18 cellular contexts compared by ENCODE assay signal in the genomic region with DNA sequence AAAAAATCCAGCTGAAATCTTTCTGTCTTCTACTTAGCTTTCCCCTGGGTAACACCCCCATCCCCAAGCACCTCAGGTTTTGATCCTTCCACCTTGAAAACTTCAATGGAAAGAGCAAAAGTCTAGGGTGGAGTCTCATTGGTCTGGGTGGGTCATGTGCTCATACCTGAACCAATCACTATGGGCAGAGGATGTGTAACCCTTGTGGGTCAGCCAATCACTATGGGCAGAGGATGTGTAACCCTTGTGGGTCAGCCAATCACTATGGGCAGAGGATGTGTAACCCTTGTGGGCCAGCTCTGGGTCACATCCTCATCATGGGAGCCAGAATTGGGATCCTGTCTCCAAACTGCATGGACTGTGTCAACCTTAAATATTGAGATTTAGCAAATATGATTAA. TPM values are rescaled to one million over a fixed set of nuclear protein-coding genes. Genes with fewer than 3 reads are reported as not detected.
DNase-seq lines count a peak whose midpoint lies in the region; ATAC-seq, FAIRE-seq and TF ChIP-seq lines count a peak whose summit lies in the region.
"Had no signal": no experiment of that assay in that cellular context is flagged by ENCODE, and none has a peak within 500 bp of the region (broad histone marks: within the 10 kb centered on the region; RNA-seq: fewer than 3 reads in every experiment).

No MANE protein-coding gene starts in this region.

- no peak overlapping the region for H3K4me2 ChIP-seq in A549
- no peak overlapping the region for H3K4me2 ChIP-seq in mesenchymal stem cell (ENCODE audit: low read length, poor library complexity, severe bottlenecking)
- H3K4me2 ChIP-seq in smooth muscle cell: no peak overlapping the region
- H3K4me2 ChIP-seq: neural progenitor cell had no signal

- TF ChIP-seq EP300 in A549 (IDR thresholded peaks at IDR 0.05): no peak

- POLR2A ChIA-PET in A549 (lab: Yijun Ruan, JAX): interaction anchor here (0.6 kb wide), 1 partner anchor 9 kb away, joined by 3 read pairs; no protein-coding TSS in a partner anchor

- H3K9me3 ChIP-seq in A549 (no peaks in the 10 kb centered on the region), T-helper 17 cell (ENCODE audit: control insufficient read depth, low read length, poor library complexity, severe bottlenecking) (no peaks in the 10 kb centered on the region), mesenchymal stem cell (ENCODE audit: control insufficient read depth, low read length) (no peaks in the 10 kb centered on the region), smooth muscle cell (replicated peaks; ENCODE audit: low read depth) (no peaks in the 10 kb centered on the region)
- H3K9me3 ChIP-seq: esophagus muscularis mucosa had no signal

- H3K9ac ChIP-seq in mesenchymal stem cell (ENCODE audit: low read length) (no peak overlapping the region), smooth muscle cell (ENCODE audit: low read depth) (no peak overlapping the region)
- H3K9ac ChIP-seq: neural progenitor cell had no signal

- no peaks in the 10 kb centered on the region for H3K79me2 ChIP-seq in smooth muscle cell (ENCODE audit: low read depth)

- no peaks in the 10 kb centered on the region for H3F3A ChIP-seq in smooth muscle cell (ENCODE audit: low read depth)

- no peaks in the 10 kb centered on the region for H3K27me3 ChIP-seq in mesenchymal stem cell (ENCODE audit: control insufficient read depth in 1 of 2, insufficient read depth in 1 of 2, low read length in 2 of 2)
- H3K27me3 ChIP-seq in smooth muscle cell (ENCODE audit: low read depth): no peaks in the 10 kb centered on the region
- H3K27me3 ChIP-seq: esophagus muscularis mucosa, neural progenitor cell had no signal

- H2BK15ac ChIP-seq in mesenchymal stem cell (ENCODE audit: low read depth, poor library complexity, severe bottlenecking): no peak overlapping the region

- no peaks in the 10 kb centered on the region for H3K9me3 Mint-ChIP-seq in natural killer cell treated with Interleukin-12 subunit alpha and Interleukin-12 subunit beta and Interleukin-15 and Interleukin-18, amount 100 ng/mL, for 72 hours
- H3K9me3 Mint-ChIP-seq: central memory CD8-positive, alpha-beta T cell; neural progenitor cell had no signal

- no peak for DNase-seq in A549 (ENCODE audit: low read depth in 1 of 2, low spot score in 1 of 2)
- peak; percentile 31 for DNase-seq in GM12865 (ENCODE audit: low read depth)
- DNase-seq in T-helper 17 cell: no peak
- DNase-seq in natural killer cell treated with Interleukin-12 subunit alpha and Interleukin-12 subunit beta and Interleukin-15 and Interleukin-18, amount 100 ng/mL, for 72 hours (ENCODE audit: low spot score): no peak
- DNase-seq in mesenchymal stem cell: no peak
- DNase-seq in DMS79 treated with DMSO at 0.1 percent for 48 hours (lab: John Stamatoyannopoulos, UW): no peak
- no peak for DNase-seq in smooth muscle cell (lab: John Stamatoyannopoulos, UW; ENCODE audit: unreplicated experiment)
- DNase-seq: aorta; left cardiac atrium; NCI-H1436 treated with DMSO at 0.1 percent for 48 hours; NCI-H774; small intestine; stimulated activated CD4-positive, alpha-beta T cell treated with anti-CD3 and anti-CD28 coated beads, Interleukin-4, amount 100 ng/mL, for 1 hour; T-helper 2 cell had no signal

- no peak overlapping the region for H3K27ac ChIP-seq in A549
- H3K27ac ChIP-seq in mesenchymal stem cell (ENCODE audit: low read length, poor library complexity, severe bottlenecking): no peak overlapping the region
- no peak overlapping the region for H3K27ac ChIP-seq in smooth muscle cell (ENCODE audit: low read depth)
- H3K27ac ChIP-seq: esophagus muscularis mucosa, neural progenitor cell had no signal

- H3K14ac ChIP-seq in mesenchymal stem cell (ENCODE audit: low read length in 2 of 2): no peak overlapping the region

- H4K20me1 ChIP-seq in smooth muscle cell (ENCODE audit: low read depth): no peaks in the 10 kb centered on the region

- H2AK5ac ChIP-seq in mesenchymal stem cell (ENCODE audit: low read length, severe bottlenecking): no peak overlapping the region

- H3K4me3 Mint-ChIP-seq in T-helper 17 cell: no peak overlapping the region
- no peak overlapping the region for H3K4me3 Mint-ChIP-seq in natural killer cell treated with Interleukin-12 subunit alpha and Interleukin-12 subunit beta and Interleukin-15 and Interleukin-18, amount 100 ng/mL, for 72 hours
- H3K4me3 Mint-ChIP-seq: central memory CD8-positive, alpha-beta T cell; neural progenitor cell had no signal

- no peaks in the 10 kb centered on the region for H3K36me3 ChIP-seq in mesenchymal stem cell (ENCODE audit: control insufficient read depth in 1 of 2, insufficient read depth in 2 of 2, low read depth in 1 of 2, low read length in 2 of 2)
- H3K36me3 ChIP-seq in smooth muscle cell (ENCODE audit: low read depth): no peaks in the 10 kb centered on the region
- H3K36me3 ChIP-seq: esophagus muscularis mucosa, neural progenitor cell had no signal

- H3K23ac ChIP-seq in mesenchymal stem cell (ENCODE audit: low read length in 2 of 2): no peak overlapping the region

- no peak overlapping the region for H3K27ac Mint-ChIP-seq in T-helper 17 cell
- peak overlapping the region in 1 of 2 donors; percentile 27 for H3K27ac Mint-ChIP-seq in natural killer cell treated with Interleukin-12 subunit alpha and Interleukin-12 subunit beta and Interleukin-15 and Interleukin-18, amount 100 ng/mL, for 72 hours
- H3K27ac Mint-ChIP-seq: neural progenitor cell had no signal

- H3K4me1 Mint-ChIP-seq in T-helper 17 cell: peaks cover 4% of the 10 kb centered on the region
- no peaks in the 10 kb centered on the region for H3K4me1 Mint-ChIP-seq in natural killer cell treated with Interleukin-12 subunit alpha and Interleukin-12 subunit beta and Interleukin-15 and Interleukin-18, amount 100 ng/mL, for 72 hours (ENCODE audit: low read depth in 2 of 2)
- H3K4me1 Mint-ChIP-seq: central memory CD8-positive, alpha-beta T cell had no signal

- H3K18ac ChIP-seq in mesenchymal stem cell (ENCODE audit: low read depth in 1 of 2, low read length in 2 of 2): no peak overlapping the region

- TF ChIP-seq RAD21 in A549 (conservative IDR thresholded peaks at IDR 0.05 in 1 of 2, IDR thresholded peaks at IDR 0.05 in 1 of 2): no peak

- H4K8ac ChIP-seq in mesenchymal stem cell (ENCODE audit: low read length): no peak overlapping the region

- no peak overlapping the region for H3K4me3 ChIP-seq in A549
- H3K4me3 ChIP-seq in GM12865 (ENCODE audit: low read depth, low read length): no peak overlapping the region
- no peak overlapping the region for H3K4me3 ChIP-seq in mesenchymal stem cell (ENCODE audit: insufficient read depth in 1 of 2, low read depth in 1 of 2, low read length in 2 of 2)
- H3K4me3 ChIP-seq in smooth muscle cell: no peak overlapping the region
- H3K4me3 ChIP-seq: esophagus muscularis mucosa, neural progenitor cell had no signal

- H2AFZ ChIP-seq in mesenchymal stem cell (ENCODE audit: low read depth, low read length): no peak overlapping the region
- no peak overlapping the region for H2AFZ ChIP-seq in smooth muscle cell (ENCODE audit: low read depth)
- H2AFZ ChIP-seq: neural progenitor cell had no signal

- H2BK120ac ChIP-seq in mesenchymal stem cell (ENCODE audit: low read depth, low read length): no peak overlapping the region

- TF ChIP-seq CTCF in A549 (IDR thresholded peaks at IDR 0.05) (no peak), GM12865 (IDR thresholded peaks at IDR 0.05; ENCODE audit: insufficient read depth, low read depth, low read length, missing control alignments) (no peak), smooth muscle cell (IDR thresholded peaks at IDR 0.05; ENCODE audit: borderline replicate concordance, insufficient read depth, poor library complexity, severe bottlenecking) (no peak)

- TF ChIP-seq POLR2A in A549 (IDR thresholded peaks at IDR 0.05; ENCODE audit: low read length): no peak

- H3K79me1 ChIP-seq in mesenchymal stem cell (replicated peaks; ENCODE audit: low read length, poor library complexity, severe bottlenecking): no peaks in the 10 kb centered on the region

- H3K4me1 ChIP-seq in A549 (0 out of 3 replicates have a peak, but pooled peaks cover 4% of the 10 kb centered on the region), mesenchymal stem cell (ENCODE audit: control insufficient read depth, insufficient read depth, low read depth, low read length) (peaks cover 9% of the 10 kb centered on the region), smooth muscle cell (ENCODE audit: low read depth) (peaks cover 4% of the 10 kb centered on the region)

- H3K36me3 Mint-ChIP-seq in T-helper 17 cell (ENCODE audit: low read depth): no peaks in the 10 kb centered on the region
- H3K36me3 Mint-ChIP-seq in natural killer cell treated with Interleukin-12 subunit alpha and Interleukin-12 subunit beta and Interleukin-15 and Interleukin-18, amount 100 ng/mL, for 72 hours: no peaks in the 10 kb centered on the region
- H3K36me3 Mint-ChIP-seq: neural progenitor cell had no signal

- FAIRE-seq in A549 (lab: Jason Lieb, UNC): no peak
- FAIRE-seq: HTR-8/SVneo, small intestine had no signal

- no peak overlapping the region for H4K91ac ChIP-seq in mesenchymal stem cell (ENCODE audit: low read length)

- no peak overlapping the region for H2BK5ac ChIP-seq in mesenchymal stem cell (ENCODE audit: low read depth, low read length, poor library complexity, severe bottlenecking)

- H3K27me3 Mint-ChIP-seq in T-helper 17 cell: no peaks in the 10 kb centered on the region
- no peaks in the 10 kb centered on the region for H3K27me3 Mint-ChIP-seq in natural killer cell treated with Interleukin-12 subunit alpha and Interleukin-12 subunit beta and Interleukin-15 and Interleukin-18, amount 100 ng/mL, for 72 hours
- H3K27me3 Mint-ChIP-seq: central memory CD8-positive, alpha-beta T cell had no signal

- H3K4ac ChIP-seq in mesenchymal stem cell (ENCODE audit: low read depth in 1 of 2, low read length in 2 of 2): no peak overlapping the region

- no peak overlapping the region for H2BK12ac ChIP-seq in mesenchymal stem cell (ENCODE audit: low read length in 2 of 2)

- CTCF ChIA-PET in A549 (lab: Yijun Ruan, JAX): interaction anchor here (0.7 to 29.7 kb wide), 8 partner anchors 9 to 389 kb away, joined by 3 to 827 read pairs (median 6); a partner anchor contains a TSS

- ATAC-seq in A549 (peak; percentile 58 to 84; a peak in 4 of 6 replicates), T-helper 17 cell (peak; percentile 66)
- ATAC-seq in natural killer cell treated with Interleukin-12 subunit alpha and Interleukin-12 subunit beta and Interleukin-15 and Interleukin-18, amount 100 ng/mL, for 72 hours: peak; percentile 74 to 77
- ATAC-seq: left cardiac atrium had no signal

RNA-seq across cellular contexts. Expression of a gene that starts 18.5 kb away (rescaled TPM):
- polyA plus RNA-seq in A549 (2011; rRNA removed) (6.0 and 7.8 TPM in 2 replicates), A549 (2017; fragmentation: RNase III; extraction: RNeasy Plus Mini Kit Qiagen cat#74134 plus additional on column Dnase treatment) (6.8 to 7.6 TPM (median 7.5 TPM) in 3 replicates), smooth muscle cell (6.7 and 8.9 TPM in 2 replicates)
- polyA plus RNA-seq in A549 (2012; cell fraction: cytosol; rRNA removed): 7.8 and 10.3 TPM in 2 replicates
- 6.8 and 7.3 TPM in 2 replicates for polyA plus RNA-seq in A549 (2012; cell fraction: nucleus; rRNA removed)
- 7.6 and 11.6 TPM in 2 replicates for polyA minus RNA-seq in A549 (2011; rRNA and poly(A)+ RNA removed)
- total RNA-seq in T-helper 17 cell (10 to 100 TPM; 11.6 to 15.2 TPM), smooth muscle cell (3.8 and 5.2 TPM in 2 replicates)
- 10 to 100 TPM; 15.7 to 16.4 TPM for total RNA-seq in natural killer cell treated with Interleukin-12 subunit alpha and Interleukin-12 subunit beta and Interleukin-15 and Interleukin-18, amount 100 ng/mL, for 72 hours
- polyA plus RNA-seq in mesenchymal stem cell (2013, experiment 1 of 2): 6.5 TPM
- 6.1 TPM for polyA plus RNA-seq in mesenchymal stem cell (2013, experiment 2 of 2)

RNA-seq across cellular contexts. Expression of a gene that starts 19.4 kb away (rescaled TPM):
- polyA plus RNA-seq in A549 (2011; rRNA removed) (7.0 TPM in 2 replicates), A549 (2017; fragmentation: RNase III; extraction: RNeasy Plus Mini Kit Qiagen cat#74134 plus additional on column Dnase treatment) (6.5 to 7.0 TPM (median 7.0 TPM) in 3 replicates), smooth muscle cell (19.9 and 20.5 TPM in 2 replicates)
- polyA plus RNA-seq in A549 (2012; cell fraction: cytosol; rRNA removed): 8.1 and 9.1 TPM in 2 replicates
- polyA plus RNA-seq in A549 (2012; cell fraction: nucleus; rRNA removed): 19.7 and 19.8 TPM in 2 replicates
- 6.6 and 7.0 TPM in 2 replicates for polyA minus RNA-seq in A549 (2011; rRNA and poly(A)+ RNA removed)
- total RNA-seq in T-helper 17 cell (10 to 100 TPM; 16.3 to 20.4 TPM), smooth muscle cell (15.7 and 20.6 TPM in 2 replicates)
- 10 to 100 TPM; 15.0 to 23.2 TPM for total RNA-seq in natural killer cell treated with Interleukin-12 subunit alpha and Interleukin-12 subunit beta and Interleukin-15 and Interleukin-18, amount 100 ng/mL, for 72 hours
- polyA plus RNA-seq in mesenchymal stem cell (2013, experiment 1 of 2): 6.8 TPM
- 6.4 TPM for polyA plus RNA-seq in mesenchymal stem cell (2013, experiment 2 of 2)
